In genomic region chr15:91849749-91850161, GRCh38 we compare ENCODE assay signal across 8 cellular contexts. TPM values are rescaled to one million over a fixed set of nuclear protein-coding genes. Genes with fewer than 3 reads are reported as not detected.
DNase-seq lines count a peak whose midpoint lies in the region; ATAC-seq, FAIRE-seq and TF ChIP-seq lines count a peak whose summit lies in the region.

No MANE protein-coding gene starts in this region.

- 86 to 91% methylated on average over 4 to 7 of the region's 7 CpGs for WGBS in endodermal cell (ENCODE audit: insufficient coverage in 1 of 2, insufficient read length in 1 of 2), 2 experiments
- WGBS in pancreas, 2 donors: 81 to 86% methylated on average over 7 of the region's 7 CpGs

- TF ChIP-seq CTCF in AG09319 (IDR thresholded peaks at IDR 0.05; ENCODE audit: low read depth, low read length) (peak; percentile 74), GM12874 (IDR thresholded peaks at IDR 0.05; ENCODE audit: insufficient read depth, low read depth, low read length) (peak; percentile 30; the same call in 1 of the 2 replicates), endodermal cell (conservative IDR thresholded peaks at IDR 0.05) (peak; percentile 78), parathyroid adenoma (IDR thresholded peaks at IDR 0.05) (peak; percentile 61), pancreas (IDR thresholded peaks at IDR 0.05) (no peak)

- intact Hi-C loops in pancreas (cut with DNase I): no loop called here

- no peaks in the 10 kb centered on the region for H3K36me3 Mint-ChIP-seq in endodermal cell (ENCODE audit: low read depth)

- H3K4me1 ChIP-seq in endodermal cell (ENCODE audit: control insufficient read depth, insufficient read depth, low read length): no peaks in the 10 kb centered on the region
- H3K4me1 ChIP-seq in parathyroid adenoma: peaks cover 16% of the 10 kb centered on the region
- peaks cover 0 to 6% (median 5%) of the 10 kb centered on the region in 3 donors for H3K4me1 ChIP-seq in pancreas

- H3K4me3 ChIP-seq in endodermal cell (ENCODE audit: low read length) (no peak overlapping the region), parathyroid adenoma (ENCODE audit: low read depth, low read length) (no peak overlapping the region), pancreas (no peak overlapping the region)

- no peaks in the 10 kb centered on the region for H3K36me3 ChIP-seq in endodermal cell (ENCODE audit: control insufficient read depth, insufficient read depth, low read length)
- no peaks in the 10 kb centered on the region for H3K36me3 ChIP-seq in parathyroid adenoma (ENCODE audit: control insufficient read depth, insufficient read depth, low read length)
- H3K36me3 ChIP-seq in pancreas: no peaks in the 10 kb centered on the region

- H3K9me3 Mint-ChIP-seq in endodermal cell: peaks cover 3% of the 10 kb centered on the region

- no peak overlapping the region for H3K4me3 Mint-ChIP-seq in endodermal cell

- H3K9ac ChIP-seq in endodermal cell (ENCODE audit: extremely low read depth, low read length, poor library complexity, severe bottlenecking): no peak overlapping the region
- no peak overlapping the region for H3K9ac ChIP-seq in parathyroid adenoma

- H3K9me3 ChIP-seq in endodermal cell (ENCODE audit: control insufficient read depth, low read length): no peaks in the 10 kb centered on the region
- H3K9me3 ChIP-seq in parathyroid adenoma (ENCODE audit: control insufficient read depth, low read length): no peaks in the 10 kb centered on the region
- no peaks in the 10 kb centered on the region for H3K9me3 ChIP-seq in pancreas

- no peak overlapping the region for H3K4me2 ChIP-seq in parathyroid adenoma (ENCODE audit: low read length)

- FAIRE-seq in pancreas (lab: Jason Lieb, UNC): no peak

- peaks cover 20% of the 10 kb centered on the region for H3K27me3 Mint-ChIP-seq in endodermal cell (ENCODE audit: insufficient read depth)

- DNase-seq in AG09319 (ENCODE audit: extremely low read depth, low read depth): peak; percentile 12
- peak; percentile 59 for DNase-seq in RPMI8226
- no peak for DNase-seq in endodermal cell
- DNase-seq in pancreas: no peak

- peaks cover 13% of the 10 kb centered on the region for H3K79me2 ChIP-seq in parathyroid adenoma

- no peak overlapping the region for H3K27ac Mint-ChIP-seq in endodermal cell

- H3K27me3 ChIP-seq in endodermal cell (ENCODE audit: control insufficient read depth, insufficient read depth, low read length, poor library complexity, severe bottlenecking) (peaks cover 6% of the 10 kb centered on the region), parathyroid adenoma (ENCODE audit: control insufficient read depth, insufficient read depth, low read length) (no peaks in the 10 kb centered on the region), pancreas (no peaks in the 10 kb centered on the region)

- ATAC-seq in pancreas (no peak), HG02852 (IDR thresholded peaks at IDR 0.05; ENCODE audit: unreplicated experiment) (no peak), GM18520 (IDR thresholded peaks at IDR 0.05; ENCODE audit: unreplicated experiment) (no peak)

- H2AFZ ChIP-seq in parathyroid adenoma: no peak overlapping the region

- H3K27ac ChIP-seq in endodermal cell (ENCODE audit: low read depth, low read length) (no peak overlapping the region), parathyroid adenoma (no peak overlapping the region), pancreas (no peak overlapping the region)

- peaks cover 10% of the 10 kb centered on the region for H3K4me1 Mint-ChIP-seq in endodermal cell

RNA-seq across cellular contexts. Expression of gene SLCO3A1, which starts 3.8 kb away (rescaled TPM):
- total RNA-seq in endodermal cell (10 to 100 TPM in 1 of 2 donors, 1 to 10 TPM in 1; 7.2 to 11.4 TPM), pancreas (10 to 100 TPM in 1 of 6 donors, 1 to 10 TPM in 5; 3.4 to 15.5 (median 4.2) TPM)
- 14.2 TPM for polyA plus RNA-seq in endodermal cell (2013, experiment 1 of 2)
- 15.4 TPM for polyA plus RNA-seq in endodermal cell (2013, experiment 2 of 2)
- 1 to 10 TPM; 8.6 to 9.4 TPM for polyA plus RNA-seq in pancreas

Comparison
In these comparisons a context has a peak if more than half of its experiments do, and no peak if none do; other contexts are left out.
1. DNase-seq: peak in AG09319 (single experiment) and RPMI8226 (single experiment); none in endodermal cell (single experiment) and pancreas (0 of 6).
2. CTCF ChIP-seq: peak in AG09319 (single experiment), GM12874 (single experiment), endodermal cell (single experiment) and parathyroid adenoma (single experiment); none in pancreas (0 of 4).